1 cellular context compared by ENCODE assay signal in the genomic region with DNA sequence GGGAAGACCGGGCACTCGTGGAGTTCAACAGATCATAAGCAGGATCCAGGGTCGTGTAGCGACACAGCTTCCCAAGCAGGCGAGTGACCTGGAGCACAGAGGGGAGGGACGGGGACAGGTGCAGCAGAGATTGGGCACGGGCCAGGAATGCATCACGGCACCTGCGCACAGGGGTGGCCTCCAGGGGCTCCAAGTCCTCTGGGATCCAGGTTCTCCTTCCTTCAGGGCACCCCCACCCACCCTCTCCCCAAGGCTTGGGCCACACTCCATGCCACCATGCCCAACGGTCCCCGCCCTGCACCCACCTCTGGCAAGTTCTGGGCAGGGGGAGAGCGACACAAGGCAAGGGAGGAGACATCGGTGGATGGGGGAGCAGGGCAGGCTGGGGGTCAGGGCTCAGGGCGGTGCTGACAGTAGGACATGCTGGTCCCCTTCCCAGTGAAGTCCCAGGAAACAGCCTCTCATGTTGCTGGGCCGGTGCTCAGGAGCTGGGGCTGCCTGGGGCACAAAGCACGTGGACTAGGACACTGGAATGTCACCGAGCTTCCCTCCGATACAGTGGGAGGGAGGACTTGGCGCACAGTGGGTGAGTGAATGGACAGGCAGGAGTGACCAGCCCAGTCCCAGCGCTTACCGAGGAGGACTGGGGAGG.
TF ChIP-seq lines count a peak whose summit lies in the region.

No MANE protein-coding gene starts in this region.

TF ChIP-seq in H1, 55 proteins besides CTCF, POLR2A, EP300 and RAD21:
- no peak for TF ChIP-seq POU5F1 (IDR thresholded peaks at IDR 0.05; ENCODE audit: low read depth, low read length)
- TF ChIP-seq SP4 (IDR thresholded peaks at IDR 0.05; ENCODE audit: low read length), result no peak
- TF ChIP-seq CBX8 (IDR thresholded peaks at IDR 0.05; ENCODE audit: borderline replicate concordance, low read depth, low read length), result no peak
- TF ChIP-seq HDAC2 (IDR thresholded peaks at IDR 0.05; ENCODE audit: borderline replicate concordance in 1 of 2, low read depth in 2 of 2, low read length in 2 of 2), result no peak
TF ChIP-seq in H1: peak in this region for 0.
